8 cellular contexts compared by ENCODE assay signal in the genomic region with DNA sequence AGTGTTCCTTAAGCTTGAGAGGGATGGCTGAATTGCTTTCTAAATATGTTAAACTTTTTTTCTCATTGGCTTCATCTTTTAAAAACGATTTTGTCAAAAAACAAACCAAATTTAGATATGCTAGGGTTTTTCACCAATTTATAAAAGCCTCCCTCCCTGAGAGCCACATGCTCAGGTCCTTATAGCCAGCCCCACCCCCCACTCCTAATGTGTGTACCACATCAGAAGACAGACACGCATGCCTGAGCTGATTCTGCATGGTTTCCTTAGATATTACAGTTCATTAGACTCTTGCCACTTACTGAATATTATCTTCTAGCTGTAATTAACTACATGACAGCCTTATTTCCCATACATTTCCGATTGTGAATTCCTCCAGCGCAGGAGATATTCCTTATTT. TPM values are rescaled to one million over a fixed set of nuclear protein-coding genes. Genes with fewer than 3 reads are reported as not detected.
A peak's percentile ranks its signal among the peaks of the same experiment; 100 is the strongest.
DNase-seq lines count a peak whose midpoint lies in the region; ATAC-seq and TF ChIP-seq lines count a peak whose summit lies in the region.

No MANE protein-coding gene starts in this region.

- CTCF ChIA-PET in CD8-positive, alpha-beta T cell (lab: Charles Lee) = interaction anchor here (1.1 to 2.8 kb wide), 3 partner anchors 9 to 125 kb away, joined by 3 to 6 read pairs (median 3); no protein-coding TSS in a partner anchor

- peak in 4 of 7 experiments; percentile 25 to 58 (median 38) for DNase-seq in CD8-positive, alpha-beta T cell
- DNase-seq in MG63 (peak; percentile 45), glomerular visceral epithelial cell (ENCODE audit: extremely low spot score) (peak; percentile 48), spleen (no peak), UCSD-AML1 (lab: John Stamatoyannopoulos, UW; ENCODE audit: unreplicated experiment) (no peak), NOMO-1 treated with DMSO at 0.1 percent for 48 hours (lab: John Stamatoyannopoulos, UW; ENCODE audit: unreplicated experiment) (no peak)
- peak; percentile 38 for DNase-seq in activated T-cell treated with anti-CD3 and anti-CD28 coated beads, Interleukin-2, amount 50 U/mL, for 1 hour

- POLR2A ChIA-PET in CD8-positive, alpha-beta T cell (lab: Charles Lee) = interaction anchor here (2.3 kb wide), 1 partner anchor 72 kb away, joined by 5 read pairs; no protein-coding TSS in a partner anchor

- no peaks in the 10 kb centered on the region for H3K27me3 Mint-ChIP-seq in CD8-positive, alpha-beta T cell (ENCODE audit: low read depth)

- H3K9me3 Mint-ChIP-seq in CD8-positive, alpha-beta T cell = no peaks in the 10 kb centered on the region

- peak overlapping the region; percentile 66 for H3K4me3 ChIP-seq in CD8-positive, alpha-beta T cell (ENCODE audit: low read depth, low read length)
- H3K4me3 ChIP-seq in MG63 (peak overlapping the region; percentile 60), spleen (peak overlapping the region in 6 of 8 donors; percentile 81 to 96 (median 90))

- H3K9me3 ChIP-seq in CD8-positive, alpha-beta T cell (ENCODE audit: low read length) = no peaks in the 10 kb centered on the region
- H3K9me3 ChIP-seq in MG63 (no peaks in the 10 kb centered on the region), spleen (no peaks in the 10 kb centered on the region)

- intact Hi-C loops in CD8-positive, alpha-beta T cell (cut with DNase I, micrococcal nuclease) = no loop called here
- intact Hi-C loops in spleen (cut with DNase I; ENCODE audit: low total_unique reads) = no loop called here

- 25 to 43% (median 34%) methylated on average over 4 of the region's 4 CpGs for WGBS in spleen, 5 donors

- no peak overlapping the region for H3K27ac ChIP-seq in CD8-positive, alpha-beta T cell (ENCODE audit: low read depth, low read length)
- H3K27ac ChIP-seq in spleen = peak overlapping the region in 4 of 8 donors; percentile 90 to 98 (median 98)

- no peaks in the 10 kb centered on the region for H3K36me3 ChIP-seq in CD8-positive, alpha-beta T cell (ENCODE audit: insufficient read depth, low read length)
- no peaks in the 10 kb centered on the region for H3K36me3 ChIP-seq in MG63
- no peaks in the 10 kb centered on the region for H3K36me3 ChIP-seq in spleen

- TF ChIP-seq POLR2A in spleen (IDR thresholded peaks at IDR 0.05) = no peak

- H3K36me3 Mint-ChIP-seq in CD8-positive, alpha-beta T cell = peaks cover 7% of the 10 kb centered on the region

- H3K4me1 ChIP-seq in CD8-positive, alpha-beta T cell (ENCODE audit: insufficient read depth, low read length) = peaks cover 55% of the 10 kb centered on the region
- H3K4me1 ChIP-seq in spleen = peaks cover 45 to 76% (median 65%) of the 10 kb centered on the region in 6 donors

- peak overlapping the region; percentile 87 for H3K4me3 Mint-ChIP-seq in CD8-positive, alpha-beta T cell

- H3K27ac Mint-ChIP-seq in CD8-positive, alpha-beta T cell = no peak overlapping the region

- peaks cover 66% of the 10 kb centered on the region for H3K4me1 Mint-ChIP-seq in CD8-positive, alpha-beta T cell (ENCODE audit: low read depth)

- no peak for ATAC-seq in CD8-positive, alpha-beta T cell
- ATAC-seq in HG02938 (IDR thresholded peaks at IDR 0.05; ENCODE audit: unreplicated experiment) = no peak

- no peak for TF ChIP-seq CTCF in CD8-positive, alpha-beta T cell (IDR thresholded peaks at IDR 0.05)
- TF ChIP-seq CTCF in spleen (IDR thresholded peaks at IDR 0.05 in 8 of 11, conservative IDR thresholded peaks at IDR 0.05 in 3 of 11) = no peak

- H3K27me3 ChIP-seq in CD8-positive, alpha-beta T cell (ENCODE audit: insufficient read depth, low read length) = no peaks in the 10 kb centered on the region
- no peaks in the 10 kb centered on the region for H3K27me3 ChIP-seq in MG63
- no peaks in the 10 kb centered on the region for H3K27me3 ChIP-seq in spleen (replicated peaks in 1 of 7)

RNA-seq across cellular contexts. Expression of a gene that starts 2.0 kb away (rescaled TPM):
- 10 to 100 TPM; 23.9 to 25.6 TPM for total RNA-seq in CD8-positive, alpha-beta T cell
- total RNA-seq in MG63 (2014; rRNA removed; shearing (Covaris generic); ENCODE audit: low replicate concordance) = 32.0 and 37.7 TPM in 2 replicates
- 10 to 100 TPM; 37.1 to 54.6 (median 50.6) TPM for total RNA-seq in spleen
- polyA plus RNA-seq in spleen = 10 to 100 TPM; 19.8 to 29.1 (median 22.1) TPM

Comparison
In these comparisons a context has a peak if more than half of its experiments do, and no peak if none do; other contexts are left out.
1. DNase-seq: peak in CD8-positive, alpha-beta T cell (4 of 7), MG63 (single experiment), activated T-cell treated with anti-CD3 and anti-CD28 coated beads, Interleukin-2, amount 50 U/mL, for 1 hour (single experiment) and glomerular visceral epithelial cell (single experiment); none in spleen (single experiment), UCSD-AML1 (single experiment) and NOMO-1 treated with DMSO at 0.1 percent for 48 hours (single experiment).
2. Peak in every context shown above with its lines, with median percentiles within 50 percentile points of each other: H3K4me3 ChIP-seq.